Comparison of ENCODE assay signal across 1 cellular context in the genomic region with DNA sequence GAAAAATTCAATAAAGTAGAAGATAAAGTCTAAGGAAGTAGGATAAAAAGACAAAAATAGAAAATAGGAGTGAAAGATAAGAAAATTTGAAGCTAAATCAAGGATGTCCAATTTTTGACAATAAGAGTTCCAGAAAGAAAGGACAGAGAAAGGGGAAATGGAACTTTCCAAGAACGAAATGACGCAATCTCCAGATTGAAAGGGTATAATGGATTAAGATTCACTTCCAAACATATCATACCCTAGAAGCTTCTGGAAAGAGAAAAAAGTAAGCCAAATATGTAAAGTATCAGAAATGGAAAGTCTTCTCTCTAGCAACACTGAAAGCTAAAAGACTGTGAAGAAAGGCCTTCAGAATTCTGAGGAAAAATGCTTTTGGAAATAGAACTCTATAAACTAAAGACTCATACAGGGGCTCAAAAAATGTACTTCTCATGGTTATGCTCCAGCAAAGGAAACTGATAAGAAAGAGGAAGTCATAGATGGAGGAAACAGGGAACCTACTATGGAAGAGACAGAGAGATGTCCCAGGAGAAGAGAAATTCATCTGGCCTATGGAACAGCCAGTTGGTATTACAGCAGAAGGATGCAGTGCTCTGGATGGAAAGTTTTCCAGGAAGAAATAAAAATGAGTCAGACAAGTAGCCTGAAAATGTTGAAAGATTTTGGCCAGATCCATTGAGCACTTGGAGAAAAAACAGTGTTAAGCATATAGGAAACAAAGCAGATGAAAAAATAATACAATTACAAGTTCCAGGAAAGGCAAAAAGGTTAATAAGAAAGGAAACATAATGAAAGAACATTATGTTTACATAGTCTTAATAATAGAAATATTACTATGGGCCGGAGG.
TF ChIP-seq lines count a peak whose summit lies in the region.

No MANE protein-coding gene starts in this region.

TF ChIP-seq in GM12878, 131 proteins besides CTCF, POLR2A, EP300 and RAD21 (continued from another document):
- TF ChIP-seq, protein P1, sequence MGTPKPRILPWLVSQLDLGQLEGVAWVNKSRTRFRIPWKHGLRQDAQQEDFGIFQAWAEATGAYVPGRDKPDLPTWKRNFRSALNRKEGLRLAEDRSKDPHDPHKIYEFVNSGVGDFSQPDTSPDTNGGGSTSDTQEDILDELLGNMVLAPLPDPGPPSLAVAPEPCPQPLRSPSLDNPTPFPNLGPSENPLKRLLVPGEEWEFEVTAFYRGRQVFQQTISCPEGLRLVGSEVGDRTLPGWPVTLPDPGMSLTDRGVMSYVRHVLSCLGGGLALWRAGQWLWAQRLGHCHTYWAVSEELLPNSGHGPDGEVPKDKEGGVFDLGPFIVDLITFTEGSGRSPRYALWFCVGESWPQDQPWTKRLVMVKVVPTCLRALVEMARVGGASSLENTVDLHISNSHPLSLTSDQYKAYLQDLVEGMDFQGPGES (IDR thresholded peaks at IDR 0.05): no peak
- TF ChIP-seq CHD4 (IDR thresholded peaks at IDR 0.05) (no peak), BRCA1 (IDR thresholded peaks at IDR 0.05; ENCODE audit: low read depth, low read length) (no peak), CEBPB (IDR thresholded peaks at IDR 0.05; ENCODE audit: borderline replicate concordance in 1 of 2, low read depth in 2 of 2, low read length in 2 of 2) (no peak), GATAD2B (conservative IDR thresholded peaks at IDR 0.05; ENCODE audit: low read depth) (no peak), SIX5 (IDR thresholded peaks at IDR 0.05; ENCODE audit: low read depth, low read length, severe bottlenecking) (no peak), SMAD1 (IDR thresholded peaks at IDR 0.05; ENCODE audit: low read depth, partially characterized antibody) (no peak)
- TF ChIP-seq, protein P2, sequence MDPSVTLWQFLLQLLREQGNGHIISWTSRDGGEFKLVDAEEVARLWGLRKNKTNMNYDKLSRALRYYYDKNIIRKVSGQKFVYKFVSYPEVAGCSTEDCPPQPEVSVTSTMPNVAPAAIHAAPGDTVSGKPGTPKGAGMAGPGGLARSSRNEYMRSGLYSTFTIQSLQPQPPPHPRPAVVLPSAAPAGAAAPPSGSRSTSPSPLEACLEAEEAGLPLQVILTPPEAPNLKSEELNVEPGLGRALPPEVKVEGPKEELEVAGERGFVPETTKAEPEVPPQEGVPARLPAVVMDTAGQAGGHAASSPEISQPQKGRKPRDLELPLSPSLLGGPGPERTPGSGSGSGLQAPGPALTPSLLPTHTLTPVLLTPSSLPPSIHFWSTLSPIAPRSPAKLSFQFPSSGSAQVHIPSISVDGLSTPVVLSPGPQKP (IDR thresholded peaks at IDR 0.05; ENCODE audit: low read depth, low read length): no peak
- TF ChIP-seq, protein P3, sequence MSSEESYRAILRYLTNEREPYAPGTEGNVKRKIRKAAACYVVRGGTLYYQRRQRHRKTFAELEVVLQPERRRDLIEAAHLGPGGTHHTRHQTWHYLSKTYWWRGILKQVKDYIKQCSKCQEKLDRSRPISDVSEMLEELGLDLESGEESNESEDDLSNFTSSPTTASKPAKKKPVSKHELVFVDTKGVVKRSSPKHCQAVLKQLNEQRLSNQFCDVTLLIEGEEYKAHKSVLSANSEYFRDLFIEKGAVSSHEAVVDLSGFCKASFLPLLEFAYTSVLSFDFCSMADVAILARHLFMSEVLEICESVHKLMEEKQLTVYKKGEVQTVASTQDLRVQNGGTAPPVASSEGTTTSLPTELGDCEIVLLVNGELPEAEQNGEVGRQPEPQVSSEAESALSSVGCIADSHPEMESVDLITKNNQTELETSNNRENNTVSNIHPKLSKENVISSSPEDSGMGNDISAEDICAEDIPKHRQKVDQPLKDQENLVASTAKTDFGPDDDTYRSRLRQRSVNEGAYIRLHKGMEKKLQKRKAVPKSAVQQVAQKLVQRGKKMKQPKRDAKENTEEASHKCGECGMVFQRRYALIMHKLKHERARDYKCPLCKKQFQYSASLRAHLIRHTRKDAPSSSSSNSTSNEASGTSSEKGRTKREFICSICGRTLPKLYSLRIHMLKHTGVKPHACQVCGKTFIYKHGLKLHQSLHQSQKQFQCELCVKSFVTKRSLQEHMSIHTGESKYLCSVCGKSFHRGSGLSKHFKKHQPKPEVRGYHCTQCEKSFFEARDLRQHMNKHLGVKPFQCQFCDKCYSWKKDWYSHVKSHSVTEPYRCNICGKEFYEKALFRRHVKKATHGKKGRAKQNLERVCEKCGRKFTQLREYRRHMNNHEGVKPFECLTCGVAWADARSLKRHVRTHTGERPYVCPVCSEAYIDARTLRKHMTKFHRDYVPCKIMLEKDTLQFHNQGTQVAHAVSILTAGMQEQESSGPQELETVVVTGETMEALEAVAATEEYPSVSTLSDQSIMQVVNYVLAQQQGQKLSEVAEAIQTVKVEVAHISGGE (CRISPR knock-in tag; IDR thresholded peaks at IDR 0.05): no peak
